24 cellular contexts compared by ENCODE assay signal in the genomic region with DNA sequence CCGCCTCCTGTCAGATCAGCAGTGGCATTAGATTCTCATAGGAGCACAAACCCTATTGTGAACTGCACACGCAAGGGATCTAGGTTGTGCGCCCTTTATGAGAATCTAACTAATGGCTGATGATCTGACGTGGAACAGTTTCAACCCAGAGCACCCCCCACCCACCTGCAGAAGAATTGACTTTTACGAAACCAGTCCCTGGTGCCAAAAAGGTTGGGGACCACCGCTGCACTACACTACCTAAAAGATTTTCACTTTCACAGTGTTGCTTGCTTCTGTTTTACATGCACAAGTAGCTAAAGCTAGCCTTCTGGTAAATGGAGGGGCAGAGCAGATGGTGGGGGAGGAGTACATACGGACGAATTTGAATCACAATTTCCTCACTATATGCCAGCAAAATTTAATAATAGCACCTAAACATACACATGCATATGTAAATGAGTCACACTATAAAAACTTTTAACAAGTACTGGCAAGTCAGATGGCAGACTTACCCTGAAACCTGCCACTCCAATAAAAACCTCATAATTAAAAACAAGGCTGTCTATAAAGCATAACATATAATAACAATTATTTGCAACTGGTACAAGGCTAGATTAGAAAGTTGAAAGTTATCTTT. TPM values are rescaled to one million over a fixed set of nuclear protein-coding genes. Genes with fewer than 3 reads are reported as not detected.
"Had no signal": no experiment of that assay in that cellular context is flagged by ENCODE, and none has a peak within 500 bp of the region (broad histone marks: within the 10 kb centered on the region; RNA-seq: fewer than 3 reads in every experiment).

No MANE protein-coding gene starts in this region.

- H3K9me3 ChIP-seq: left ventricle myocardium inferior, thoracic aorta, vagina had no signal

- H3K27ac Mint-ChIP-seq: activated B cell treated with CpG ODN at 0.5 μM for 24 hours; activated CD4-positive, alpha-beta memory T cell treated with anti-CD3 and anti-CD28 coated beads for 36 hours; activated naive CD4-positive, alpha-beta T cell treated with anti-CD3 and anti-CD28 coated beads for 36 hours; activated T-cell treated with anti-CD3 and anti-CD28 coated beads, Interleukin-2, amount 50 U/mL, for 72 hours; immature natural killer cell; mesothelial cell of epicardium; neural progenitor cell; type B pancreatic cell had no signal

- H3K9me3 Mint-ChIP-seq: activated B cell treated with CpG ODN at 0.5 μM for 24 hours; activated CD4-positive, alpha-beta memory T cell treated with anti-CD3 and anti-CD28 coated beads for 36 hours; activated naive CD4-positive, alpha-beta T cell treated with anti-CD3 and anti-CD28 coated beads for 36 hours; activated T-cell treated with anti-CD3 and anti-CD28 coated beads, Interleukin-2, amount 50 U/mL, for 72 hours; immature natural killer cell; mesothelial cell of epicardium; naive thymus-derived CD8-positive, alpha-beta T cell; neural progenitor cell; type B pancreatic cell had no signal

- H3K4me3 Mint-ChIP-seq: activated B cell treated with CpG ODN at 0.5 μM for 24 hours; activated CD4-positive, alpha-beta memory T cell treated with anti-CD3 and anti-CD28 coated beads for 36 hours; activated naive CD4-positive, alpha-beta T cell treated with anti-CD3 and anti-CD28 coated beads for 36 hours; activated T-cell treated with anti-CD3 and anti-CD28 coated beads, Interleukin-2, amount 50 U/mL, for 72 hours; immature natural killer cell; mesothelial cell of epicardium; naive thymus-derived CD8-positive, alpha-beta T cell; neural progenitor cell; type B pancreatic cell had no signal

- H3K4me1 ChIP-seq: left ventricle myocardium inferior, neural progenitor cell had no signal

- H3K4me2 ChIP-seq: hepatocyte, neural progenitor cell had no signal

- H3K27me3 ChIP-seq: hepatocyte, neural progenitor cell, vagina had no signal

- H3K36me3 ChIP-seq: left ventricle myocardium inferior, neural progenitor cell, thoracic aorta, vagina had no signal

- H3K27me3 Mint-ChIP-seq: activated B cell treated with CpG ODN at 0.5 μM for 24 hours, type B pancreatic cell had no signal

- H3K27ac ChIP-seq: hepatocyte, left ventricle myocardium inferior, neural progenitor cell, thoracic aorta, vagina had no signal

- H3K9ac ChIP-seq: neural progenitor cell had no signal

- H2AFZ ChIP-seq: hepatocyte, neural progenitor cell had no signal

- H3K36me3 Mint-ChIP-seq: activated CD4-positive, alpha-beta memory T cell treated with anti-CD3 and anti-CD28 coated beads for 36 hours; mesothelial cell of epicardium; naive thymus-derived CD8-positive, alpha-beta T cell; neural progenitor cell; type B pancreatic cell had no signal

- H3K79me2 ChIP-seq: hepatocyte had no signal

- DNase-seq: activated B cell treated with CpG ODN at 0.5 μM for 24 hours; activated CD4-positive, alpha-beta memory T cell treated with anti-CD3 and anti-CD28 coated beads for 36 hours; activated CD4-positive, alpha-beta T cell treated with anti-CD3 and anti-CD28 coated beads for 4 hours; activated effector memory CD4-positive, alpha-beta T cell treated with Interleukin-2 at 50 U/mL for 16 hours; activated naive CD4-positive, alpha-beta T cell treated with anti-CD3 and anti-CD28 coated beads for 36 hours; activated T-cell treated with anti-CD3 and anti-CD28 coated beads, Interleukin-2, amount 50 U/mL, for 72 hours; amygdala; effector CD4-positive, alpha-beta T cell; glutamatergic neuron; immature natural killer cell; kidney glomerular epithelial cell; left ventricle myocardium inferior; naive thymus-derived CD8-positive, alpha-beta T cell; stimulated activated CD4-positive, alpha-beta T cell treated with anti-CD3 and anti-CD28 coated beads, Interleukin-2, amount 100 ng/mL, for 48 hours; stimulated activated CD8-positive, alpha-beta memory T cell treated with anti-CD3 and anti-CD28 coated beads, Interleukin-4, amount 100 ng/mL, for 48 hours; stimulated activated naive CD4-positive, alpha-beta T cell; T1000 had no signal

- ATAC-seq: activated T-cell treated with anti-CD3 and anti-CD28 coated beads, Interleukin-2, amount 50 U/mL, for 72 hours; naive thymus-derived CD8-positive, alpha-beta T cell had no signal

- H3K4me3 ChIP-seq: hepatocyte, left ventricle myocardium inferior, neural progenitor cell, thoracic aorta, vagina had no signal

RNA-seq across cellular contexts. Expression of gene CDKN2B, which starts 24.0 kb away (rescaled TPM):
- total RNA-seq: activated naive CD4-positive, alpha-beta T cell treated with anti-CD3 and anti-CD28 coated beads for 36 hours; naive thymus-derived CD8-positive, alpha-beta T cell had no signal

RNA-seq across cellular contexts. Expression of gene CDKN2B-AS1, which starts 38.5 kb away (rescaled TPM):
- total RNA-seq: cardiac septum, thoracic aorta had no signal
